13 cellular contexts compared by ENCODE assay signal in the genomic region with DNA sequence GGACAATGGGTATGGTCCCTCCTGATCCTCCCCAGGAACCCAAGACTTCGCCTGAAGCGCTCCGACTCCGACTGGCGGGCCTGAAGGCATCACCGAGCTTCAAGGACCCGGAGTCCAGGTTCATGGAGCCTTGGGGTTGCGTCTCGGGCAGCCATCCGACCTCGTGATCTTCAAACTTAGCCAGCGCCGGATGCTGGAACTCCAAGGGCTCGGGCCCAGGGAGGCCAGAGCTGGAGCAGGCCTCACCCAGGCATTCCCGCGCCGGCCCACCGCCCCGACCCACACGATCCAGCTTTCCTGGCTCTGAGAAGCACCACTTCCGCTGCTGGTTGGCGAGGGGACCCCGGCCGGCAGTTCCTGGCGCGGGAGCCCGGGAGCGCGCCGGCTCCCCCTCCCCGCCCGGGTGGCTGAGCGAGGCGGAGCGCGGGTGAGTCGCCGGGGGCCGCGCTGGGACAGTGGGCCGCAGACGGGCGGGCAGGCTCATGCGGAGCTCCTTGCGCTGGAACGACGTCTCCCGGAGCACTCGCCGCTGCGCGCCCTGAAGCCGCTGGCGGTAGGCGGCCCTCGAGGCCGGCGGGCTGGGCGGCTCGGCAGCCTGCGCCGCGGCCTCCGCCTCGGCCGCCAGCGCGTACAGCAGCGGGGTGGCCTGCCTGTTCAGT. TPM values are rescaled to one million over a fixed set of nuclear protein-coding genes. Genes with fewer than 3 reads are reported as not detected.
DNase-seq lines count a peak whose midpoint lies in the region; ATAC-seq, FAIRE-seq and TF ChIP-seq lines count a peak whose summit lies in the region.
"Had no signal": no experiment of that assay in that cellular context is flagged by ENCODE, and none has a peak within 500 bp of the region (broad histone marks: within the 10 kb centered on the region; RNA-seq: fewer than 3 reads in every experiment).

No MANE protein-coding gene starts in this region.

- no peak overlapping the region for H3K4me3 ChIP-seq in CD8-positive, alpha-beta memory T cell (ENCODE audit: low read length)
- H3K4me3 ChIP-seq in mesodermal cell (ENCODE audit: extremely low read depth, insufficient read depth, low read length, poor library complexity, severe bottlenecking) = peak overlapping the region; percentile 8
- peak overlapping the region in 1 of 2 donors; percentile 6 for H3K4me3 ChIP-seq in vagina

- no peak for FAIRE-seq in GM12892 (lab: Jason Lieb, UNC)
- FAIRE-seq: endothelial cell of umbilical vein, kidney had no signal

- peaks cover 45 to 52% of the 10 kb centered on the region in 2 donors for H3K27me3 Mint-ChIP-seq in CD8-positive, alpha-beta memory T cell

- CTCF ChIA-PET in CD8-positive, alpha-beta memory T cell (lab: Charles Lee) = interaction anchor here (0.7 kb wide), 2 partner anchors 11 to 40 kb away, joined by 3 read pairs; no protein-coding TSS in a partner anchor

- H3K4me1 ChIP-seq in CD8-positive, alpha-beta memory T cell (ENCODE audit: insufficient read depth, low read length) = peaks cover 5% of the 10 kb centered on the region
- H3K4me1 ChIP-seq in mesodermal cell (ENCODE audit: control insufficient read depth, insufficient read depth, low read length, poor library complexity, severe bottlenecking) (peaks cover 12% of the 10 kb centered on the region), vagina (peaks cover 19% of the 10 kb centered on the region)

- peaks cover 0 to 1% (median 0%) of the 10 kb centered on the region in 3 donors for H3K36me3 Mint-ChIP-seq in CD8-positive, alpha-beta memory T cell

- H3K4me1 Mint-ChIP-seq in CD8-positive, alpha-beta memory T cell = peaks cover 2 to 19% (median 5%) of the 10 kb centered on the region in 3 donors

- POLR2A ChIA-PET in CD8-positive, alpha-beta memory T cell (lab: Charles Lee) = no interaction called here

- no peaks in the 10 kb centered on the region for H3K9me3 ChIP-seq in CD8-positive, alpha-beta memory T cell (ENCODE audit: low read length)
- H3K9me3 ChIP-seq in mesodermal cell (ENCODE audit: control insufficient read depth, low read length) (no peaks in the 10 kb centered on the region), vagina (no peaks in the 10 kb centered on the region)

- TF ChIP-seq POLR2A in GM12892 (IDR thresholded peaks at IDR 0.05; ENCODE audit: low read depth, low read length) (no peak), vagina (IDR thresholded peaks at IDR 0.05) (no peak)

- peaks cover 28% of the 10 kb centered on the region for H3K27me3 ChIP-seq in CD8-positive, alpha-beta memory T cell (ENCODE audit: insufficient read depth, low read length, poor library complexity, severe bottlenecking)
- no peaks in the 10 kb centered on the region for H3K27me3 ChIP-seq in vagina

- H3K36me3 ChIP-seq in CD8-positive, alpha-beta memory T cell (ENCODE audit: insufficient read depth, low read length) = no peaks in the 10 kb centered on the region
- H3K36me3 ChIP-seq in mesodermal cell (ENCODE audit: control insufficient read depth, insufficient read depth, low read length) (no peaks in the 10 kb centered on the region), vagina (no peaks in the 10 kb centered on the region)

- H3K27ac Mint-ChIP-seq in CD8-positive, alpha-beta memory T cell = no peak overlapping the region

- H3K4me3 Mint-ChIP-seq in CD8-positive, alpha-beta memory T cell = peak overlapping the region in 5 of 7 donors; percentile 26 to 46 (median 39)

- intact Hi-C loops in vagina (cut with DNase I) = loop anchor here (5.0 kb wide), 1 partner anchor 42 kb away; the partner anchor contains the start of genes GDF9 and UQCRQ

- 30 to 34% methylated on average over 55 to 61 of the region's 69 CpGs for WGBS in mesodermal cell (ENCODE audit: insufficient coverage in 2 of 2), 2 experiments

- H3K9me3 Mint-ChIP-seq in CD8-positive, alpha-beta memory T cell = no peaks in the 10 kb centered on the region

- no peak for TF ChIP-seq CTCF in GM20000 (IDR thresholded peaks at IDR 0.05; ENCODE audit: extremely low read depth, missing control alignments)
- no peak for TF ChIP-seq CTCF in vagina (IDR thresholded peaks at IDR 0.05)

- no peak for DNase-seq in CD8-positive, alpha-beta memory T cell
- DNase-seq in GM20000 (ENCODE audit: low spot score) = peak; percentile 72
- DNase-seq in GM12892 (ENCODE audit: insufficient read length) = no peak
- no peak for DNase-seq in vagina (ENCODE audit: extremely low spot score in 2 of 2)
- no peak for DNase-seq in cortex of kidney (lab: John Stamatoyannopoulos, UW)
- DNase-seq: activated naive CD4-positive, alpha-beta T cell; NCI-H1930 had no signal

- no peak overlapping the region for H3K27ac ChIP-seq in CD8-positive, alpha-beta memory T cell (ENCODE audit: low read depth, low read length)
- peak overlapping the region; percentile 92 for H3K27ac ChIP-seq in cingulate gyrus (ENCODE audit: low read depth, low read length)
- no peak overlapping the region for H3K27ac ChIP-seq in mesodermal cell (ENCODE audit: low read depth, low read length, severe bottlenecking)
- H3K27ac ChIP-seq in vagina = no peak overlapping the region

- ATAC-seq in HG03039 (IDR thresholded peaks at IDR 0.05; ENCODE audit: unreplicated experiment) = no peak

RNA-seq across cellular contexts. Expression of gene SHROOM1, which starts 5.2 kb away (rescaled TPM):
- total RNA-seq in CD8-positive, alpha-beta memory T cell = 1 to 10 TPM; 1.6 to 2.0 TPM
- not detected for polyA plus RNA-seq in CD8-positive, alpha-beta memory T cell
- 6.3 TPM for polyA plus RNA-seq in mesodermal cell (2013, experiment 1 of 2)
- 4.4 TPM for polyA plus RNA-seq in mesodermal cell (2013, experiment 2 of 2)
- polyA plus RNA-seq in GM12892 (2012; ENCODE audit: missing spikeins) = 2.9 TPM
- total RNA-seq in vagina = 17.7 TPM

RNA-seq across cellular contexts. Expression of gene SOWAHA, which starts 12.2 kb away (rescaled TPM):
- under 1 TPM in 1 of 2 experiments, not detected in 1; 0.07 TPM for total RNA-seq in CD8-positive, alpha-beta memory T cell
- not detected for polyA plus RNA-seq in CD8-positive, alpha-beta memory T cell
- polyA plus RNA-seq in mesodermal cell (2013, experiment 1 of 2) = 0.33 TPM
- 0.25 TPM for polyA plus RNA-seq in mesodermal cell (2013, experiment 2 of 2)
- 0.32 TPM for polyA plus RNA-seq in GM12892 (2012; ENCODE audit: missing spikeins)
- total RNA-seq in vagina = not detected
- total RNA-seq: endothelial cell of umbilical vein, pulmonary artery endothelial cell had no signal
- polyA plus RNA-seq: endothelial cell of umbilical vein had no signal

RNA-seq across cellular contexts. Expression of gene GDF9, which starts 41.0 kb away (rescaled TPM):
- total RNA-seq in CD8-positive, alpha-beta memory T cell = under 1 TPM; 0.29 to 0.68 TPM
- polyA plus RNA-seq in CD8-positive, alpha-beta memory T cell = not detected
- 0.48 TPM for polyA plus RNA-seq in mesodermal cell (2013, experiment 1 of 2)
- 0.81 TPM for polyA plus RNA-seq in mesodermal cell (2013, experiment 2 of 2)
- polyA plus RNA-seq in GM12892 (2012; ENCODE audit: missing spikeins) = 0.68 TPM
- total RNA-seq in vagina = not detected
- total RNA-seq: endothelial cell of umbilical vein had no signal

RNA-seq across cellular contexts. Expression of gene UQCRQ, which starts 41.1 kb away (rescaled TPM):
- 100 to 1,000 TPM; 595 to 615 TPM for total RNA-seq in CD8-positive, alpha-beta memory T cell
- 663 TPM for polyA plus RNA-seq in CD8-positive, alpha-beta memory T cell
- polyA plus RNA-seq in mesodermal cell (2013, experiment 1 of 2) = 246 TPM
- polyA plus RNA-seq in mesodermal cell (2013, experiment 2 of 2) = 281 TPM
- 423 TPM for polyA plus RNA-seq in GM12892 (2012; ENCODE audit: missing spikeins)
- total RNA-seq in vagina = 189 TPM

RNA-seq across cellular contexts. Expression of gene LEAP2, which starts 48.2 kb away (rescaled TPM):
- total RNA-seq in CD8-positive, alpha-beta memory T cell = 1 to 10 TPM; 2.7 to 3.6 TPM
- 0.93 TPM for polyA plus RNA-seq in CD8-positive, alpha-beta memory T cell
- 0.88 TPM for polyA plus RNA-seq in mesodermal cell (2013, experiment 1 of 2)
- 0.71 TPM for polyA plus RNA-seq in mesodermal cell (2013, experiment 2 of 2)
- 2.1 TPM for polyA plus RNA-seq in GM12892 (2012; ENCODE audit: missing spikeins)
- total RNA-seq in vagina = 4.2 TPM
